1 cellular context compared by ENCODE assay signal in the genomic region with DNA sequence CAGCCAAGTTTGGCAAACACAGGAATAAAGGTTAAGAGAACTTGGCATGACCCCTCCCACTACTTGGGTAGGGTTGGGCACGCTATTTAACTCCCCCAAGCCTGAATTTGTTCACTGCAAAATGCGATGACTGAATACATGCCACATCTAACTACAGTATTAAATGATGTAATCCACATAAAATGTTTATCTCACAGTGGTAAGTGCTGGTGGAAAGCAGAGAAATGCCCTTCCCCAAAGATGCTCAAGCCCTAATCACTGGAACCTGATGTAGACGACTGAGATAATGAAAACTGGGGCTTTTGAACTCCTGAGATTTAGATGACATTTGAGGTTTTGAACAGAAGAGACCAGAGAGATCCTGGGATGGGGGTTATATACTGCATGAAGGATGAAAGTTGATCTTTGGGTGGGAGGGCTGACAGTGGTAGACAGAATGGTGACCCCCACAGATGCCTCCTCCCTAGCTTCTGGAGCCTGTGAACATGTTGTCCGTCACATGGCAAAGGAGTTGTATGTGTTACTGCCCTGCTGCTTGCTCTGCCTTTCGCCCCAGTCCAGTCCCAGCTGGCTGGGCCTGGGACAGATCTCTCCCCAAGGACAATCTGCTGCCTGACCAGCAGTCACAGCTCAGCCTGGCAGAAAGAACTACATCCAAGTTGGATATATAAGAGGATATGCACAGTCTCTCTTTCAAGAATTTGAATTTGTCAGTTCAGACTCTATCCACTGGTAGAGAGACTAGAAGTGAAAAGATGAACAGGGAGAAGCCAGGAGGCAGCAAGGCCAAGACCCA.
TF ChIP-seq lines count a peak whose summit lies in the region.

No MANE protein-coding gene starts in this region.

TF ChIP-seq in GM23338, 12 proteins besides CTCF, POLR2A, EP300 and RAD21 (continued from another document):
- TF ChIP-seq, protein P1, sequence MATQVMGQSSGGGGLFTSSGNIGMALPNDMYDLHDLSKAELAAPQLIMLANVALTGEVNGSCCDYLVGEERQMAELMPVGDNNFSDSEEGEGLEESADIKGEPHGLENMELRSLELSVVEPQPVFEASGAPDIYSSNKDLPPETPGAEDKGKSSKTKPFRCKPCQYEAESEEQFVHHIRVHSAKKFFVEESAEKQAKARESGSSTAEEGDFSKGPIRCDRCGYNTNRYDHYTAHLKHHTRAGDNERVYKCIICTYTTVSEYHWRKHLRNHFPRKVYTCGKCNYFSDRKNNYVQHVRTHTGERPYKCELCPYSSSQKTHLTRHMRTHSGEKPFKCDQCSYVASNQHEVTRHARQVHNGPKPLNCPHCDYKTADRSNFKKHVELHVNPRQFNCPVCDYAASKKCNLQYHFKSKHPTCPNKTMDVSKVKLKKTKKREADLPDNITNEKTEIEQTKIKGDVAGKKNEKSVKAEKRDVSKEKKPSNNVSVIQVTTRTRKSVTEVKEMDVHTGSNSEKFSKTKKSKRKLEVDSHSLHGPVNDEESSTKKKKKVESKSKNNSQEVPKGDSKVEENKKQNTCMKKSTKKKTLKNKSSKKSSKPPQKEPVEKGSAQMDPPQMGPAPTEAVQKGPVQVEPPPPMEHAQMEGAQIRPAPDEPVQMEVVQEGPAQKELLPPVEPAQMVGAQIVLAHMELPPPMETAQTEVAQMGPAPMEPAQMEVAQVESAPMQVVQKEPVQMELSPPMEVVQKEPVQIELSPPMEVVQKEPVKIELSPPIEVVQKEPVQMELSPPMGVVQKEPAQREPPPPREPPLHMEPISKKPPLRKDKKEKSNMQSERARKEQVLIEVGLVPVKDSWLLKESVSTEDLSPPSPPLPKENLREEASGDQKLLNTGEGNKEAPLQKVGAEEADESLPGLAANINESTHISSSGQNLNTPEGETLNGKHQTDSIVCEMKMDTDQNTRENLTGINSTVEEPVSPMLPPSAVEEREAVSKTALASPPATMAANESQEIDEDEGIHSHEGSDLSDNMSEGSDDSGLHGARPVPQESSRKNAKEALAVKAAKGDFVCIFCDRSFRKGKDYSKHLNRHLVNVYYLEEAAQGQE (IDR thresholded peaks at IDR 0.05; ENCODE audit: unreplicated experiment) = no peak
- no peak for TF ChIP-seq EZH2phosphoT487 (IDR thresholded peaks at IDR 0.05; ENCODE audit: unreplicated experiment)
- TF ChIP-seq, protein P2, sequence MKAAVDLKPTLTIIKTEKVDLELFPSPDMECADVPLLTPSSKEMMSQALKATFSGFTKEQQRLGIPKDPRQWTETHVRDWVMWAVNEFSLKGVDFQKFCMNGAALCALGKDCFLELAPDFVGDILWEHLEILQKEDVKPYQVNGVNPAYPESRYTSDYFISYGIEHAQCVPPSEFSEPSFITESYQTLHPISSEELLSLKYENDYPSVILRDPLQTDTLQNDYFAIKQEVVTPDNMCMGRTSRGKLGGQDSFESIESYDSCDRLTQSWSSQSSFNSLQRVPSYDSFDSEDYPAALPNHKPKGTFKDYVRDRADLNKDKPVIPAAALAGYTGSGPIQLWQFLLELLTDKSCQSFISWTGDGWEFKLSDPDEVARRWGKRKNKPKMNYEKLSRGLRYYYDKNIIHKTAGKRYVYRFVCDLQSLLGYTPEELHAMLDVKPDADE (IDR thresholded peaks at IDR 0.05) = no peak
- TF ChIP-seq CREB1 (CRISPR knock-in tag; IDR thresholded peaks at IDR 0.05; ENCODE audit: low read depth) = no peak
